In the genomic region with DNA sequence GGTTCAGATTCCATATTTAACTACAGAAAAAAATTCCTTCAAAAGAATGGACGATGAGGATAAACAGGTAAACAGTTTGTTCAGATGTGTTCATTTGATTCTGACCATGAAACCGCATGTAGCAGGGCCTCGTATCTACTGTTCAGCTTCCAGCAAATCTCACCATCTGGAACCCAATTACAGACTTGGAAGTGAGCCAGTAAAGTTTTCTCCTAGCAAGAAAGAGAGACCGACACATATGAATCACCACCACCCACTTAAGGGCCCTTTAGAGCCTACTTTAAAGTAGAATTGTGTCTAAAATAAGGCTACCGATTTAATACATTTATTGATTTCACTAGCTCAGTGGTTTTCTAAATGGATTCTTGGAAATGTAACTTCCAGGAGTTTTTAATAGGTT, we compare ENCODE assay signal across 17 cellular contexts.
DNase-seq lines count a peak whose midpoint lies in the region; ATAC-seq, FAIRE-seq and TF ChIP-seq lines count a peak whose summit lies in the region.
"Had no signal": no experiment of that assay in that cellular context is flagged by ENCODE, and none has a peak within 500 bp of the region (broad histone marks: within the 10 kb centered on the region; RNA-seq: fewer than 3 reads in every experiment).

No MANE protein-coding gene starts in this region.

- H3K9me3 ChIP-seq in left lung, result no peaks in the 10 kb centered on the region
- H3K9me3 ChIP-seq: adrenal gland, right lobe of liver, testis had no signal

- H3K9me3 Mint-ChIP-seq in glutamatergic neuron (ENCODE audit: unreplicated experiment), result no peaks in the 10 kb centered on the region
- H3K9me3 Mint-ChIP-seq: CD8-positive, alpha-beta memory T cell; GM23338; naive thymus-derived CD8-positive, alpha-beta T cell had no signal

- intact Hi-C loops in left lung (cut with DNase I), result no loop called here

- H3K4me1 ChIP-seq in left lung, result peaks cover 0 to 7% of the 10 kb centered on the region in 2 donors
- H3K4me1 ChIP-seq: adrenal gland, right lobe of liver, testis had no signal

- FAIRE-seq in bronchial epithelial cell (lab: Jason Lieb, UNC), result no peak
- FAIRE-seq: endothelial cell of umbilical vein had no signal

- H3K27me3 ChIP-seq in bronchial epithelial cell (ENCODE audit: control insufficient read depth, insufficient read depth, low read length) (no peaks in the 10 kb centered on the region), left lung (no peaks in the 10 kb centered on the region)
- H3K27me3 ChIP-seq: adrenal gland, right lobe of liver, testis had no signal

- H3K36me3 Mint-ChIP-seq in glutamatergic neuron (ENCODE audit: unreplicated experiment), result no peaks in the 10 kb centered on the region
- H3K36me3 Mint-ChIP-seq: CD8-positive, alpha-beta memory T cell; naive thymus-derived CD8-positive, alpha-beta T cell had no signal

- no peak overlapping the region for H3K27ac ChIP-seq in left lung
- H3K27ac ChIP-seq: adrenal gland, right lobe of liver, testis, VCaP had no signal

- TF ChIP-seq CTCF in bronchial epithelial cell (IDR thresholded peaks at IDR 0.05; ENCODE audit: insufficient read depth, low read length, severe bottlenecking) (no peak), left lung (IDR thresholded peaks at IDR 0.05) (no peak), glutamatergic neuron (IDR thresholded peaks at IDR 0.05; ENCODE audit: partially characterized antibody, unreplicated experiment) (no peak)

- H3K4me3 Mint-ChIP-seq in glutamatergic neuron (ENCODE audit: unreplicated experiment), result no peak overlapping the region
- H3K4me3 Mint-ChIP-seq: CD8-positive, alpha-beta memory T cell; GM23338; naive thymus-derived CD8-positive, alpha-beta T cell had no signal

- no peak overlapping the region for H3K27ac Mint-ChIP-seq in glutamatergic neuron (ENCODE audit: unreplicated experiment)
- H3K27ac Mint-ChIP-seq: CD8-positive, alpha-beta memory T cell; GM23338; naive thymus-derived CD8-positive, alpha-beta T cell had no signal

- H3K4me3 ChIP-seq in bronchial epithelial cell (ENCODE audit: low read depth, low read length), result no peak overlapping the region
- no peak overlapping the region for H3K4me3 ChIP-seq in left lung
- H3K4me3 ChIP-seq: adrenal gland, GM23338, right lobe of liver, testis had no signal

- peaks cover 6% of the 10 kb centered on the region for H3K4me1 Mint-ChIP-seq in glutamatergic neuron (ENCODE audit: low read depth, unreplicated experiment)
- H3K4me1 Mint-ChIP-seq: CD8-positive, alpha-beta memory T cell had no signal

- peak; percentile 52 for ATAC-seq in left lung
- ATAC-seq in HG03378 (IDR thresholded peaks at IDR 0.05; ENCODE audit: unreplicated experiment), result no peak
- no peak for ATAC-seq in GM21786 (IDR thresholded peaks at IDR 0.05; ENCODE audit: unreplicated experiment)
- ATAC-seq: GM23338; naive thymus-derived CD8-positive, alpha-beta T cell; right lobe of liver had no signal

- H3K36me3 ChIP-seq in bronchial epithelial cell (ENCODE audit: control insufficient read depth, insufficient read depth, low read length) (no peaks in the 10 kb centered on the region), left lung (no peaks in the 10 kb centered on the region)
- H3K36me3 ChIP-seq: adrenal gland, right lobe of liver had no signal

- DNase-seq in GM03348 (ENCODE audit: low spot score) (peak; percentile 27), NCI-H2171 treated with DMSO at 0.1 percent for 48 hours (lab: John Stamatoyannopoulos, UW) (peak; percentile 68), bronchial epithelial cell (ENCODE audit: low read depth) (peak; percentile 27), left lung (no peak), NCI-H748 treated with DMSO at 0.1 percent for 48 hours (lab: John Stamatoyannopoulos, UW) (no peak), glutamatergic neuron (no peak)
- DNase-seq: CD8-positive, alpha-beta memory T cell; naive thymus-derived CD8-positive, alpha-beta T cell; NCI-H526 treated with DMSO at 0.1 percent for 48 hours; right lobe of liver; testis had no signal

- H3K27me3 Mint-ChIP-seq in glutamatergic neuron (ENCODE audit: unreplicated experiment), result no peaks in the 10 kb centered on the region
- H3K27me3 Mint-ChIP-seq: naive thymus-derived CD8-positive, alpha-beta T cell had no signal

Comparison
In these comparisons a context has a peak if more than half of its experiments do, and no peak if none do; other contexts are left out.
1. DNase-seq: peak in GM03348 (single experiment), NCI-H2171 treated with DMSO at 0.1 percent for 48 hours (single experiment) and bronchial epithelial cell (single experiment); none in left lung (0 of 2), NCI-H748 treated with DMSO at 0.1 percent for 48 hours (single experiment) and glutamatergic neuron (single experiment).